17 cellular contexts compared by ENCODE assay signal in the genomic region with DNA sequence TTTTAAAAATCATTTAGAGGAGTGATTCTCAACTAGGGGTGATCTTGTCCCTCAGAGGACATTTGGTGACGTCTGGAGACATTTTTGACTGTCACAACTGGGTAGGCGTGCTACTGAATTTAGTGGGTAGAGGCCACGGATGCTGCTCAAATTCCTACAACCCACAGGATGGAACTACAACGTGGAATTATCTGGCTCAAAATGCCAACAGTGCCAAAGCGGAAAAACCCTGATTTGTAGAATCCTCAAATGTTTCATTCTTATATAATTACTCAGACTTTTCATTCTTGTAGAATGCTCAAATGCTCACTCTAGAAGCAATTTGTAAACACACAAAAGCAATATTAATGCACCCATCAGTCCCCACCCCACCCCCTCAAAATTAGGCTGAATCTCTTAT.
DNase-seq lines count a peak whose midpoint lies in the region; ATAC-seq, FAIRE-seq and TF ChIP-seq lines count a peak whose summit lies in the region.
"Had no signal": no experiment of that assay in that cellular context is flagged by ENCODE, and none has a peak within 500 bp of the region (broad histone marks: within the 10 kb centered on the region; RNA-seq: fewer than 3 reads in every experiment).

No MANE protein-coding gene starts in this region.

- TF ChIP-seq CTCF in AG09309 (IDR thresholded peaks at IDR 0.05; ENCODE audit: control insufficient read depth, insufficient read depth, low read depth, low read length, missing control alignments) (no peak), endodermal cell (conservative IDR thresholded peaks at IDR 0.05) (no peak), kidney (IDR thresholded peaks at IDR 0.05; ENCODE audit: borderline replicate concordance, extremely low read depth, insufficient read depth) (no peak)

- peaks cover 31% of the 10 kb centered on the region for H3K4me1 Mint-ChIP-seq in endodermal cell
- H3K4me1 Mint-ChIP-seq: activated CD4-positive, alpha-beta T cell treated with anti-CD3 and anti-CD28 coated beads for 36 hours had no signal

- DNase-seq in AG09309 (ENCODE audit: low read depth) (peak; percentile 52), RCC 7860 (ENCODE audit: low spot score) (peak; percentile 83), dedifferentiated amniotic fluid mesenchymal stem cell (ENCODE audit: extremely low spot score) (peak; percentile 89), myocyte (ENCODE audit: low read depth) (peak; percentile 68), DMS153 (lab: John Stamatoyannopoulos, UW) (no peak), endodermal cell (no peak), kidney (no peak)
- DNase-seq: activated CD4-positive, alpha-beta T cell treated with anti-CD3 and anti-CD28 coated beads for 36 hours; activated T-cell treated with anti-CD3 and anti-CD28 coated beads, Interleukin-2, amount 50 U/mL, for 4 hours; aorta; midbrain; posterior cingulate gyrus; stimulated activated CD4-positive, alpha-beta T cell treated with anti-CD3 and anti-CD28 coated beads, Interleukin-2, amount 100 ng/mL, for 24 hours had no signal

- H3K27ac Mint-ChIP-seq in endodermal cell: no peak overlapping the region
- H3K27ac Mint-ChIP-seq: activated CD4-positive, alpha-beta T cell treated with anti-CD3 and anti-CD28 coated beads for 36 hours; B cell had no signal

- H3K4me3 Mint-ChIP-seq in endodermal cell: no peak overlapping the region
- H3K4me3 Mint-ChIP-seq: activated CD4-positive, alpha-beta T cell treated with anti-CD3 and anti-CD28 coated beads for 36 hours; activated T-cell treated with anti-CD3 and anti-CD28 coated beads, Interleukin-2, amount 50 U/mL, for 4 hours; B cell had no signal

- H3K27me3 ChIP-seq in endodermal cell (ENCODE audit: control insufficient read depth, insufficient read depth, low read length, poor library complexity, severe bottlenecking): no peaks in the 10 kb centered on the region

- H3K4me1 ChIP-seq in endodermal cell (ENCODE audit: control insufficient read depth, insufficient read depth, low read length): peaks cover 19% of the 10 kb centered on the region
- peaks cover 0 to 6% of the 10 kb centered on the region in 2 donors for H3K4me1 ChIP-seq in kidney (ENCODE audit: control insufficient read depth in 1 of 2, insufficient read depth in 1 of 2, low read depth in 1 of 2, low read length in 2 of 2)

- peaks cover 9% of the 10 kb centered on the region for H3K36me3 Mint-ChIP-seq in endodermal cell (ENCODE audit: low read depth)

- ATAC-seq in HG02678 (IDR thresholded peaks at IDR 0.05; ENCODE audit: unreplicated experiment): no peak
- ATAC-seq: activated CD4-positive, alpha-beta T cell treated with anti-CD3 and anti-CD28 coated beads for 36 hours; activated T-cell treated with anti-CD3 and anti-CD28 coated beads, Interleukin-2, amount 50 U/mL, for 4 hours; HCT116 had no signal

- H3K9me3 Mint-ChIP-seq in endodermal cell: peaks cover 4% of the 10 kb centered on the region
- H3K9me3 Mint-ChIP-seq: activated T-cell treated with anti-CD3 and anti-CD28 coated beads, Interleukin-2, amount 50 U/mL, for 4 hours had no signal

- no peak overlapping the region for H3K9ac ChIP-seq in endodermal cell (ENCODE audit: extremely low read depth, low read length, poor library complexity, severe bottlenecking)
- H3K9ac ChIP-seq in kidney (ENCODE audit: low read length in 2 of 2): no peak overlapping the region

- H3K36me3 ChIP-seq in endodermal cell (ENCODE audit: control insufficient read depth, insufficient read depth, low read length): peaks cover 8% of the 10 kb centered on the region
- no peaks in the 10 kb centered on the region for H3K36me3 ChIP-seq in kidney (ENCODE audit: control insufficient read depth in 1 of 2, insufficient read depth in 2 of 2, low read length in 2 of 2)

- H3K4me3 ChIP-seq in AG09309 (ENCODE audit: control insufficient read depth, low read depth, low read length): no peak overlapping the region
- no peak overlapping the region for H3K4me3 ChIP-seq in endodermal cell (ENCODE audit: low read length)
- no peak overlapping the region for H3K4me3 ChIP-seq in kidney (ENCODE audit: low read length in 2 of 2)

- intact Hi-C loops in kidney (cut with DNase I): no loop called here

- WGBS in endodermal cell (ENCODE audit: insufficient coverage in 1 of 2, insufficient read length in 1 of 2), 2 experiments: 87 to 88% methylated on average over 4 to 5 of the region's 5 CpGs

- H3K27me3 Mint-ChIP-seq in endodermal cell (ENCODE audit: insufficient read depth): peaks cover 4% of the 10 kb centered on the region

- H3K9me3 ChIP-seq in endodermal cell (ENCODE audit: control insufficient read depth, low read length) (peaks cover 6% of the 10 kb centered on the region), kidney (ENCODE audit: control insufficient read depth in 1 of 2, low read length in 2 of 2) (no peaks in the 10 kb centered on the region)

- FAIRE-seq in RCC 7860 (lab: Jason Lieb, UNC): peak; percentile 91
- FAIRE-seq in kidney (lab: Jason Lieb, UNC): no peak
- FAIRE-seq: endometrium had no signal

- H3K27ac ChIP-seq in endodermal cell (ENCODE audit: low read depth, low read length) (no peak overlapping the region), kidney (ENCODE audit: low read depth in 2 of 2, low read length in 2 of 2) (no peak overlapping the region)

Comparison
In these comparisons a context has a peak if more than half of its experiments do, and no peak if none do; other contexts are left out.
1. DNase-seq: peak in AG09309 (single experiment), RCC 7860 (single experiment), dedifferentiated amniotic fluid mesenchymal stem cell (single experiment) and myocyte (single experiment); none in DMS153 (single experiment), endodermal cell (single experiment) and kidney (single experiment).